In the genomic region with DNA sequence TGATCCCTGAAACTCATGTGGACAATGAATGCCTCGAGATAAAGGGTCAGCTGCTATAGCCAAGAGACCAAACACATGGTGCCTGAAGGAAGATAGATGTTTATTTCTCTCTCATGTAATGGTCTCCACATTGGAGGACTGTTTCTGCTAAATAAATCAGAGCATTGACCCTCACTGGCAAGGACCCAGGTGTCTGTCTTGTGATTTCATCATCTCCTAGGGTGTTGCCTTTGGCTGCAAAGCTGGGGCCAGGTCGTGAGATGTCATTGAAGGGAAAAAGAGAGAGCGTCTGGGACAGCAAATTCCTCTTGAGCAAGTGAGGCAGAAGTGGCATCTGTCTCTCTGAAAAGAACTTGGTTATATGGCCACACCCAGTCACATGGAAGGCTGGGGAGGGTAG, we compare ENCODE assay signal across 17 cellular contexts.
DNase-seq lines count a peak whose midpoint lies in the region; ATAC-seq and TF ChIP-seq lines count a peak whose summit lies in the region.
"Had no signal": no experiment of that assay in that cellular context is flagged by ENCODE, and none has a peak within 500 bp of the region (broad histone marks: within the 10 kb centered on the region; RNA-seq: fewer than 3 reads in every experiment).

No MANE protein-coding gene starts in this region.

- H3K27me3 Mint-ChIP-seq in mesothelial cell of epicardium (ENCODE audit: low read depth): no peaks in the 10 kb centered on the region

- H3K9me3 Mint-ChIP-seq in mesothelial cell of epicardium: no peaks in the 10 kb centered on the region
- H3K9me3 Mint-ChIP-seq: CD4-positive, alpha-beta T cell had no signal

- no peak for TF ChIP-seq CTCF in mesothelial cell of epicardium (IDR thresholded peaks at IDR 0.05; ENCODE audit: unreplicated experiment)

- no peak overlapping the region for H3K4me3 Mint-ChIP-seq in mesothelial cell of epicardium
- H3K4me3 Mint-ChIP-seq: CD4-positive, alpha-beta T cell had no signal

- H3K36me3 Mint-ChIP-seq in mesothelial cell of epicardium: no peaks in the 10 kb centered on the region

- ATAC-seq in esophagus mucosa (peak; percentile 79), GM21367 (IDR thresholded peaks at IDR 0.05; ENCODE audit: unreplicated experiment) (no peak)

- in situ Hi-C loops in Caki2 (cut with HindIII; ENCODE audit: low pct_unique_long_range_greater_than_20kb, low sequenced_read_pairs): no loop called here

- DNase-seq in Caki2 (ENCODE audit: low read depth): peak; percentile 47
- peak; percentile 5 for DNase-seq in LoVo (ENCODE audit: low spot score)
- DNase-seq in mesothelial cell of epicardium (ENCODE audit: low spot score in 2 of 2, unreplicated experiment in 2 of 2): no peak
- no peak for DNase-seq in T-helper 9 cell
- DNase-seq in substantia nigra (lab: John Stamatoyannopoulos, UW): no peak
- no peak for DNase-seq in NCI-H510A (lab: John Stamatoyannopoulos, UW)
- DNase-seq: BE2C; CD4-positive, alpha-beta T cell; DMS79 treated with DMSO at 0.1 percent for 48 hours; GOT3; MM.1S; NCI-H1092 treated with DMSO at 0.1 percent for 48 hours; NCI-H2081 treated with DMSO at 0.1 percent for 48 hours; NCI-H774 had no signal

- H3K27ac ChIP-seq in substantia nigra (ENCODE audit: low read depth, low read length, poor library complexity, severe bottlenecking): no peak overlapping the region
- H3K27ac ChIP-seq: PC-9 had no signal

- peak overlapping the region; percentile 77 for H3K27ac Mint-ChIP-seq in mesothelial cell of epicardium
- H3K27ac Mint-ChIP-seq: CD4-positive, alpha-beta T cell had no signal

- H3K4me1 Mint-ChIP-seq in mesothelial cell of epicardium: peaks cover 55% of the 10 kb centered on the region

Comparison
In these comparisons a context has a peak if more than half of its experiments do, and no peak if none do; other contexts are left out.
1. DNase-seq: peak in Caki2 (single experiment) and LoVo (single experiment); none in mesothelial cell of epicardium (0 of 2), T-helper 9 cell (single experiment), substantia nigra (0 of 49) and NCI-H510A (single experiment).